32 cellular contexts compared by ENCODE assay signal in the genomic region with DNA sequence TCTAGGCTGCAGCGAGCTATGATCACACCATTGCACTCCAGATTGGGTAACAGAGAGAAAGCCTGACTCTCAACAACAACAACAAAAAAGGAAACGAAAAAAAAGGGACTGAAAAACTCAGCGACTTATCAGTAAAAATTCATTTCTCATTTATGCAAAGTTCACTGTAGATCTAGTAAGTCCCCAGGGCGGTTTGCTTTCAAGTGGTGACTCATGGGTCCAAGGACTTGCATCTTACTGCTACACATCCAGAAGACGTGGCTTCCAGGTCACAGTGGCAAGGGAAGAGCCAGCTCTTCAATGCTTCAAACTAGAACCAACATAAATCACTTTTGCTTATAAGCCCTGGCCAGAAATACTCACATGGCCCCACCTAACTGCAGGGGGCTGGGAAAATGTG.
DNase-seq lines count a peak whose midpoint lies in the region; ATAC-seq and TF ChIP-seq lines count a peak whose summit lies in the region.
"Had no signal": no experiment of that assay in that cellular context is flagged by ENCODE, and none has a peak within 500 bp of the region (broad histone marks: within the 10 kb centered on the region; RNA-seq: fewer than 3 reads in every experiment).

No MANE protein-coding gene starts in this region.

- no peaks in the 10 kb centered on the region for H3K9me3 ChIP-seq in stomach smooth muscle (ENCODE audit: control insufficient read depth in 2 of 2, low read length in 2 of 2)
- H3K9me3 ChIP-seq: lower lobe of right lung, pancreas had no signal

- H3K4me3 ChIP-seq in stomach smooth muscle (ENCODE audit: low read length in 2 of 2) = no peak overlapping the region
- no peak overlapping the region for H3K4me3 ChIP-seq in foreskin fibroblast (ENCODE audit: low read depth in 1 of 2, low read length in 2 of 2)
- H3K4me3 ChIP-seq: lower lobe of right lung, mucosa of descending colon, pancreas, smooth muscle cell, tibial nerve had no signal

- H3K27ac ChIP-seq in stomach smooth muscle (ENCODE audit: low read length) = peak overlapping the region; percentile 53
- H3K27ac ChIP-seq: 22Rv1, epithelial cell of prostate, lower lobe of right lung, pancreas, tibial nerve, VCaP had no signal

- CTCF ChIA-PET in activated B cell treated with CpG ODN at 0.5 μM for 24 hours (lab: Charles Lee) = no interaction called here

- POLR2A ChIA-PET in activated B cell treated with CpG ODN at 0.5 μM for 24 hours (lab: Charles Lee) = no interaction called here

- H3K9ac ChIP-seq in stomach smooth muscle (ENCODE audit: low read length in 2 of 2) = no peak overlapping the region

- TF ChIP-seq CTCF in activated B cell treated with CpG ODN at 0.5 μM for 24 hours (IDR thresholded peaks at IDR 0.05) (no peak), foreskin fibroblast (IDR thresholded peaks at IDR 0.05; ENCODE audit: low read depth, low read length) (no peak)

- no peaks in the 10 kb centered on the region for H3K27me3 ChIP-seq in stomach smooth muscle (ENCODE audit: control insufficient read depth in 1 of 2, insufficient read depth in 2 of 2, low read length in 2 of 2)
- H3K27me3 ChIP-seq: pancreas, tibial nerve had no signal

- peaks cover 1% of the 10 kb centered on the region for H3K27me3 Mint-ChIP-seq in activated B cell treated with CpG ODN at 0.5 μM for 24 hours
- H3K27me3 Mint-ChIP-seq: activated CD4-positive, alpha-beta T cell treated with anti-CD3 and anti-CD28 coated beads, Interleukin-2, amount 10 ng/mL, durations not matched to agents 7 days and 5 days; activated CD8-positive, alpha-beta memory T cell treated with anti-CD3 and anti-CD28 coated beads, Interleukin-2, amount 10 ng/mL, durations not matched to agents 7 days and 5 days had no signal

- no peak overlapping the region for H3K27ac Mint-ChIP-seq in activated B cell treated with CpG ODN at 0.5 μM for 24 hours
- H3K27ac Mint-ChIP-seq: activated CD4-positive, alpha-beta T cell treated with anti-CD3 and anti-CD28 coated beads, Interleukin-2, amount 10 ng/mL, durations not matched to agents 7 days and 5 days; activated CD8-positive, alpha-beta memory T cell treated with anti-CD3 and anti-CD28 coated beads, Interleukin-2, amount 10 ng/mL, durations not matched to agents 7 days and 5 days; CD8-positive, alpha-beta memory T cell; natural killer cell treated with Interleukin-12 subunit alpha and Interleukin-12 subunit beta and Interleukin-15 and Interleukin-18, amount 100 ng/mL, for 72 hours had no signal

- no peaks in the 10 kb centered on the region for H3K36me3 ChIP-seq in stomach smooth muscle (ENCODE audit: control insufficient read depth in 2 of 2, insufficient read depth in 2 of 2, low read length in 2 of 2)
- H3K36me3 ChIP-seq: lower lobe of right lung, pancreas, tibial nerve had no signal

- DNase-seq in SIG-M5 treated with dmso at 0.1 percent for 504 hours (lab: John Stamatoyannopoulos, UW; ENCODE audit: unreplicated experiment) = peak; percentile 1
- no peak for DNase-seq in SIG-M5 (lab: John Stamatoyannopoulos, UW)
- no peak for DNase-seq in activated B cell treated with CpG ODN at 0.5 μM for 24 hours
- no peak for DNase-seq in SKM-1 (lab: John Stamatoyannopoulos, UW; ENCODE audit: unreplicated experiment)
- DNase-seq in effector CD4-positive, alpha-beta T cell = no peak
- no peak for DNase-seq in foreskin fibroblast
- DNase-seq: activated CD4-positive, alpha-beta T cell treated with anti-CD3 and anti-CD28 coated beads, Interleukin-2, amount 10 ng/mL, durations not matched to agents 7 days and 5 days; activated CD8-positive, alpha-beta memory T cell treated with anti-CD3 and anti-CD28 coated beads, Interleukin-2, amount 10 ng/mL, durations not matched to agents 7 days and 5 days; activated T-cell treated with anti-CD3 and anti-CD28 coated beads, Interleukin-2, amount 50 U/mL, for 48 hours; CD8-positive, alpha-beta memory T cell; DMS 273 treated with DMSO at 0.1 percent for 48 hours; effector CD8-positive, alpha-beta T cell; KBM-7; kidney; lower lobe of right lung; mucosa of descending colon; NCI-H146; NCI-H2107; NCI-H446 treated with DMSO at 0.1 percent for 48 hours; NCI-H82; pancreas; stimulated activated CD4-positive, alpha-beta T cell treated with anti-CD3 and anti-CD28 coated beads, Interleukin-1b, Interleukin-23, amount 100 ng/mL, for 48 hours; stimulated activated CD8-positive, alpha-beta memory T cell treated with anti-CD3 and anti-CD28 coated beads, Interleukin-4, amount 100 ng/mL, for 48 hours; T-helper 9 cell had no signal

- no peak overlapping the region for H3K4me3 Mint-ChIP-seq in activated B cell treated with CpG ODN at 0.5 μM for 24 hours
- H3K4me3 Mint-ChIP-seq: activated CD4-positive, alpha-beta T cell treated with anti-CD3 and anti-CD28 coated beads, Interleukin-2, amount 10 ng/mL, durations not matched to agents 7 days and 5 days; activated CD8-positive, alpha-beta memory T cell treated with anti-CD3 and anti-CD28 coated beads, Interleukin-2, amount 10 ng/mL, durations not matched to agents 7 days and 5 days; CD8-positive, alpha-beta memory T cell; natural killer cell treated with Interleukin-12 subunit alpha and Interleukin-12 subunit beta and Interleukin-15 and Interleukin-18, amount 100 ng/mL, for 72 hours had no signal

- peaks cover 18% of the 10 kb centered on the region for H3K9me3 Mint-ChIP-seq in activated B cell treated with CpG ODN at 0.5 μM for 24 hours

- ATAC-seq in HG03439 (IDR thresholded peaks at IDR 0.05; ENCODE audit: unreplicated experiment) (peak; percentile 79), activated B cell treated with CpG ODN at 0.5 μM for 24 hours (ENCODE audit: low read depth) (peak; percentile 14)
- ATAC-seq: activated CD8-positive, alpha-beta memory T cell treated with anti-CD3 and anti-CD28 coated beads, Interleukin-2, amount 10 ng/mL, durations not matched to agents 7 days and 5 days; lower lobe of right lung; mucosa of descending colon; natural killer cell treated with Interleukin-12 subunit alpha and Interleukin-12 subunit beta and Interleukin-15 and Interleukin-18, amount 100 ng/mL, for 72 hours; pancreas had no signal

- no peaks in the 10 kb centered on the region for H3K36me3 Mint-ChIP-seq in activated B cell treated with CpG ODN at 0.5 μM for 24 hours (ENCODE audit: low read depth)
- H3K36me3 Mint-ChIP-seq: activated CD8-positive, alpha-beta memory T cell treated with anti-CD3 and anti-CD28 coated beads, Interleukin-2, amount 10 ng/mL, durations not matched to agents 7 days and 5 days; CD8-positive, alpha-beta memory T cell; natural killer cell treated with Interleukin-12 subunit alpha and Interleukin-12 subunit beta and Interleukin-15 and Interleukin-18, amount 100 ng/mL, for 72 hours had no signal

- peaks cover 2% of the 10 kb centered on the region for H3K4me1 Mint-ChIP-seq in activated B cell treated with CpG ODN at 0.5 μM for 24 hours
- H3K4me1 Mint-ChIP-seq: activated CD4-positive, alpha-beta T cell treated with anti-CD3 and anti-CD28 coated beads, Interleukin-2, amount 10 ng/mL, durations not matched to agents 7 days and 5 days; activated CD8-positive, alpha-beta memory T cell treated with anti-CD3 and anti-CD28 coated beads, Interleukin-2, amount 10 ng/mL, durations not matched to agents 7 days and 5 days; CD8-positive, alpha-beta memory T cell had no signal

- H3K4me1 ChIP-seq in stomach smooth muscle (ENCODE audit: control insufficient read depth, insufficient read depth, low read length) = peaks cover 29% of the 10 kb centered on the region
- H3K4me1 ChIP-seq: lower lobe of right lung, pancreas had no signal

- intact Hi-C loops in activated B cell treated with CpG ODN at 0.5 μM for 24 hours (cut with micrococcal nuclease) = no loop called here
